In the genomic region with DNA sequence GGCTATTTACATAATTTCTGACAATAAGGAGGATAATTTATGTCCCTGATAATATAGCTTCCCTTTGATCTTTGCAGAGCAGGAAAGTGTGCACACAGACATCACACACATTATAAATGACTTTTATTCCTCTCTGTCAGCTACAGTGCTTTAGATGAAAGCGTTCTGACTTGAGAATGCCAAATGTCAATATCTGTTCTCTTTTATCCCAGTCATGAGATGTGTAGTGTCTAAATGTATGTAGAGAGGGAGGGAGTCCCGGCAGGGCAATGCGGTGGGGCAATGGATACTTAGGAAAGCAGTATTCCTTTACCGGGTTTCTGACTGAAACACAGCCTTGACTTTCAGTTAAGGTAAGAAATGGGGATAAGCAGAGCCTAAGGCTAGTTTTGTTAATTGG, we compare ENCODE assay signal across 17 cellular contexts.
"Had no signal": no experiment of that assay in that cellular context is flagged by ENCODE, and none has a peak within 500 bp of the region (broad histone marks: within the 10 kb centered on the region; RNA-seq: fewer than 3 reads in every experiment).

No MANE protein-coding gene starts in this region.

- H3K4me3 ChIP-seq: esophagus muscularis mucosa, gastrocnemius medialis, right atrium auricular region, smooth muscle cell, upper lobe of left lung, uterus had no signal

- H3K36me3 Mint-ChIP-seq: naive thymus-derived CD4-positive, alpha-beta T cell had no signal

- H3K9me3 Mint-ChIP-seq: dendritic cell treated with granulocyte-macrophage colony-stimulating factor and Interleukin-4, amounts not matched to agents 40 ng/mL and 50 ng/mL, for 4 days; effector memory CD8-positive, alpha-beta T cell; naive thymus-derived CD4-positive, alpha-beta T cell; neural crest cell had no signal

- H3K27me3 ChIP-seq: esophagus muscularis mucosa, gastrocnemius medialis, right atrium auricular region, upper lobe of left lung, uterus had no signal

- FAIRE-seq: colon had no signal

- H3K27ac Mint-ChIP-seq: dendritic cell treated with granulocyte-macrophage colony-stimulating factor and Interleukin-4, amounts not matched to agents 40 ng/mL and 50 ng/mL, for 4 days; effector memory CD8-positive, alpha-beta T cell; naive thymus-derived CD4-positive, alpha-beta T cell had no signal

- H3K27ac ChIP-seq: epithelial cell of prostate, esophagus muscularis mucosa, gastrocnemius medialis, upper lobe of left lung, uterus had no signal

- ATAC-seq: effector memory CD8-positive, alpha-beta T cell; gastrocnemius medialis; left colon; naive thymus-derived CD4-positive, alpha-beta T cell had no signal

- H3K4me3 Mint-ChIP-seq: dendritic cell treated with granulocyte-macrophage colony-stimulating factor and Interleukin-4, amounts not matched to agents 40 ng/mL and 50 ng/mL, for 4 days; effector memory CD8-positive, alpha-beta T cell; naive thymus-derived CD4-positive, alpha-beta T cell; neural crest cell had no signal

- H3K4me1 ChIP-seq: upper lobe of left lung, uterus had no signal

- H3K9me3 ChIP-seq: esophagus muscularis mucosa, gastrocnemius medialis, right atrium auricular region, upper lobe of left lung, uterus had no signal

- H3K36me3 ChIP-seq: esophagus muscularis mucosa, gastrocnemius medialis, right atrium auricular region, upper lobe of left lung, uterus had no signal

- H3K27me3 Mint-ChIP-seq: effector memory CD8-positive, alpha-beta T cell; naive thymus-derived CD4-positive, alpha-beta T cell had no signal

- DNase-seq: effector memory CD8-positive, alpha-beta T cell; gastrocnemius medialis; left colon; mesendoderm; naive thymus-derived CD4-positive, alpha-beta T cell; posterior cingulate gyrus; stimulated activated CD4-positive, alpha-beta T cell treated with anti-CD3 and anti-CD28 coated beads, Interleukin-2, amount 100 ng/mL, for 48 hours; stimulated activated naive CD4-positive, alpha-beta T cell treated with Interleukin-2 at 50 U/mL for 16 hours; upper lobe of left lung; uterus had no signal

- H3K4me2 ChIP-seq: smooth muscle cell had no signal
